Comparison of ENCODE assay signal across 1 cellular context in genomic region chr11:65817815-65818680, GRCh38.
A peak's percentile ranks its signal among the peaks of the same experiment; 100 is the strongest.
TF ChIP-seq lines count a peak whose summit lies in the region.

No MANE protein-coding gene starts in this region.

TF ChIP-seq in K562, 482 proteins besides CTCF, POLR2A, EP300 and RAD21 (continued from another document and continues in another):
- TF ChIP-seq SIN3A (IDR thresholded peaks at IDR 0.05; ENCODE audit: borderline replicate concordance in 2 of 2, control insufficient read depth in 1 of 2, low read depth in 2 of 2, low read length in 2 of 2) (peak in 1 of 2 experiments; percentile 67; a peak in 1 of 4 replicates), ZNF133 (CRISPR knock-in tag; IDR thresholded peaks at IDR 0.05) (no peak), CCNT2 (IDR thresholded peaks at IDR 0.05; ENCODE audit: borderline replicate concordance, extremely low read depth, insufficient read length, low read depth, low read length) (peak; percentile 83), ZNF311 (CRISPR knock-in tag; IDR thresholded peaks at IDR 0.05) (no peak), KLF6 (CRISPR knock-in tag; IDR thresholded peaks at IDR 0.05; ENCODE audit: borderline replicate concordance) (0 out of 2 replicates have a peak, but pooled peaks have one; percentile 36), ZBTB12 (CRISPR knock-in tag; IDR thresholded peaks at IDR 0.05) (no peak), ATF1 (CRISPR knock-in tag; IDR thresholded peaks at IDR 0.05) (no peak), ATF1 (tag; IDR thresholded peaks at IDR 0.05) (peak; percentile 64), GTF2B (IDR thresholded peaks at IDR 0.05; ENCODE audit: extremely low read depth, insufficient read length) (no peak), NFXL1 (CRISPR knock-in tag; IDR thresholded peaks at IDR 0.05) (no peak), CREB3L1 (IDR thresholded peaks at IDR 0.05; ENCODE audit: borderline replicate concordance, low read depth) (no peak), BRD9 (IDR thresholded peaks at IDR 0.05; ENCODE audit: low read depth, partially characterized antibody) (no peak), XRCC5 (IDR thresholded peaks at IDR 0.05; ENCODE audit: low read depth, low read length) (peak; percentile 72), DMBX1 (CRISPR knock-in tag; IDR thresholded peaks at IDR 0.05; ENCODE audit: borderline replicate concordance) (no peak), IFI16 (CRISPR knock-in tag; IDR thresholded peaks at IDR 0.05) (no peak), MXI1 (IDR thresholded peaks at IDR 0.05; ENCODE audit: low read depth, low read length) (no peak), NFYB (IDR thresholded peaks at IDR 0.05; ENCODE audit: extremely low read depth, insufficient read length) (no peak), ZC3H4 (CRISPR knock-in tag; IDR thresholded peaks at IDR 0.05; ENCODE audit: borderline replicate concordance) (no peak), ZNF134 (CRISPR knock-in tag; conservative IDR thresholded peaks at IDR 0.05) (no peak), TOE1 (IDR thresholded peaks at IDR 0.05; ENCODE audit: borderline replicate concordance) (no peak), TOE1 (CRISPR knock-in tag; IDR thresholded peaks at IDR 0.05; ENCODE audit: borderline replicate concordance, low read depth) (no peak), ZNF780A (CRISPR knock-in tag; IDR thresholded peaks at IDR 0.05) (no peak), ZNF354B (CRISPR knock-in tag; IDR thresholded peaks at IDR 0.05) (no peak), CBFB (CRISPR knock-in tag; IDR thresholded peaks at IDR 0.05) (no peak), DLX4 (CRISPR knock-in tag; IDR thresholded peaks at IDR 0.05) (no peak), SREBF2 (CRISPR knock-in tag; IDR thresholded peaks at IDR 0.05) (no peak), RFX1 (IDR thresholded peaks at IDR 0.05) (no peak), KHSRP (IDR thresholded peaks at IDR 0.05) (no peak), ARID2 (IDR thresholded peaks at IDR 0.05) (no peak), HNRNPK (IDR thresholded peaks at IDR 0.05; ENCODE audit: low read depth, low read length, poor library complexity, severe bottlenecking) (no peak), RBFOX2 (IDR thresholded peaks at IDR 0.05; ENCODE audit: low read depth, low read length) (peak; percentile 68), PATZ1 (CRISPR knock-in tag; IDR thresholded peaks at IDR 0.05; ENCODE audit: borderline replicate concordance) (no peak), ZNF584 (CRISPR knock-in tag; IDR thresholded peaks at IDR 0.05; ENCODE audit: low read depth) (no peak), GTF2F1 (IDR thresholded peaks at IDR 0.05; ENCODE audit: low read depth, low read length) (no peak), ZNF583 (CRISPR knock-in tag; IDR thresholded peaks at IDR 0.05) (no peak), CGGBP1 (CRISPR knock-in tag; IDR thresholded peaks at IDR 0.05) (no peak), TBP (optimal IDR thresholded peaks at IDR 0.05; ENCODE audit: low read depth, low read length) (peak; percentile 41), TRIM28 (IDR thresholded peaks at IDR 0.05) (no peak), MEIS2 (IDR thresholded peaks at IDR 0.05; ENCODE audit: partially characterized antibody) (no peak), SNIP1 (IDR thresholded peaks at IDR 0.05; ENCODE audit: low read depth) (no peak), ZNF561 (CRISPR knock-in tag; conservative IDR thresholded peaks at IDR 0.05) (no peak), ZNF592 (IDR thresholded peaks at IDR 0.05) (no peak; the same call in none of the 2 replicates), PHF20 (IDR thresholded peaks at IDR 0.05; ENCODE audit: partially characterized antibody) (peak; percentile 7), ELF1 (tag; IDR thresholded peaks at IDR 0.05) (peak; percentile 30; the same call in 1 of the 2 replicates)
- TF ChIP-seq, protein P1, sequence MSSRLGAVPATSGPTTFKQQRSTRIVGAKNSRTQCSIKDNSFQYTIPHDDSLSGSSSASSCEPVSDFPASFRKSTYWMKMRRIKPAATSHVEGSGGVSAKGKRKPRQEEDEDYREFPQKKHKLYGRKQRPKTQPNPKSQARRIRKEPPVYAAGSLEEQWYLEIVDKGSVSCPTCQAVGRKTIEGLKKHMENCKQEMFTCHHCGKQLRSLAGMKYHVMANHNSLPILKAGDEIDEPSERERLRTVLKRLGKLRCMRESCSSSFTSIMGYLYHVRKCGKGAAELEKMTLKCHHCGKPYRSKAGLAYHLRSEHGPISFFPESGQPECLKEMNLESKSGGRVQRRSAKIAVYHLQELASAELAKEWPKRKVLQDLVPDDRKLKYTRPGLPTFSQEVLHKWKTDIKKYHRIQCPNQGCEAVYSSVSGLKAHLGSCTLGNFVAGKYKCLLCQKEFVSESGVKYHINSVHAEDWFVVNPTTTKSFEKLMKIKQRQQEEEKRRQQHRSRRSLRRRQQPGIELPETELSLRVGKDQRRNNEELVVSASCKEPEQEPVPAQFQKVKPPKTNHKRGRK (tag; IDR thresholded peaks at IDR 0.05): no peak
- TF ChIP-seq, protein P2, sequence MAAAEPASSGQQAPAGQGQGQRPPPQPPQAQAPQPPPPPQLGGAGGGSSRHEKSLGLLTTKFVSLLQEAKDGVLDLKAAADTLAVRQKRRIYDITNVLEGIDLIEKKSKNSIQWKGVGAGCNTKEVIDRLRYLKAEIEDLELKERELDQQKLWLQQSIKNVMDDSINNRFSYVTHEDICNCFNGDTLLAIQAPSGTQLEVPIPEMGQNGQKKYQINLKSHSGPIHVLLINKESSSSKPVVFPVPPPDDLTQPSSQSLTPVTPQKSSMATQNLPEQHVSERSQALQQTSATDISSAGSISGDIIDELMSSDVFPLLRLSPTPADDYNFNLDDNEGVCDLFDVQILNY (CRISPR knock-in tag; IDR thresholded peaks at IDR 0.05): no peak
- TF ChIP-seq, protein P3, sequence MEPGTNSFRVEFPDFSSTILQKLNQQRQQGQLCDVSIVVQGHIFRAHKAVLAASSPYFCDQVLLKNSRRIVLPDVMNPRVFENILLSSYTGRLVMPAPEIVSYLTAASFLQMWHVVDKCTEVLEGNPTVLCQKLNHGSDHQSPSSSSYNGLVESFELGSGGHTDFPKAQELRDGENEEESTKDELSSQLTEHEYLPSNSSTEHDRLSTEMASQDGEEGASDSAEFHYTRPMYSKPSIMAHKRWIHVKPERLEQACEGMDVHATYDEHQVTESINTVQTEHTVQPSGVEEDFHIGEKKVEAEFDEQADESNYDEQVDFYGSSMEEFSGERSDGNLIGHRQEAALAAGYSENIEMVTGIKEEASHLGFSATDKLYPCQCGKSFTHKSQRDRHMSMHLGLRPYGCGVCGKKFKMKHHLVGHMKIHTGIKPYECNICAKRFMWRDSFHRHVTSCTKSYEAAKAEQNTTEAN (CRISPR knock-in tag; IDR thresholded peaks at IDR 0.05): peak; percentile 73; the same call in 1 of the 2 replicates
